9 cellular contexts compared by ENCODE assay signal in genomic region chr1:54806931-54807611, GRCh38. TPM values are rescaled to one million over a fixed set of nuclear protein-coding genes. Genes with fewer than 3 reads are reported as not detected.
DNase-seq lines count a peak whose midpoint lies in the region; ATAC-seq and TF ChIP-seq lines count a peak whose summit lies in the region.
"Had no signal": no experiment of that assay in that cellular context is flagged by ENCODE, and none has a peak within 500 bp of the region (broad histone marks: within the 10 kb centered on the region; RNA-seq: fewer than 3 reads in every experiment).

No MANE protein-coding gene starts in this region.

- CTCF ChIA-PET in WTC11 (lab: Charles Lee): interaction anchor here (0.7 to 1.7 kb wide), 4 partner anchors 15 to 308 kb away, joined by 3 to 7 read pairs (median 4); no protein-coding TSS in a partner anchor

- no peak for TF ChIP-seq CTCF in WTC11 (IDR thresholded peaks at IDR 0.05)

- H3K9me3 Mint-ChIP-seq in WTC11: no peaks in the 10 kb centered on the region
- H3K9me3 Mint-ChIP-seq in immature natural killer cell: no peaks in the 10 kb centered on the region

- H3K4me1 Mint-ChIP-seq in WTC11: no peaks in the 10 kb centered on the region; the same call in 1 of the 2 replicates
- peaks cover 83 to 88% of the 10 kb centered on the region in 2 donors for H3K4me1 Mint-ChIP-seq in immature natural killer cell

- H3K27ac Mint-ChIP-seq in WTC11 (no peak overlapping the region), immature natural killer cell (peak overlapping the region; percentile 94 to 99 (median 96))

- DNase-seq in stimulated activated CD4-positive, alpha-beta T cell treated with anti-CD3 and anti-CD28 coated beads, Interleukin-15, amount 100 ng/mL, for 24 hours: peak; percentile 20
- DNase-seq in stimulated activated CD4-positive, alpha-beta T cell treated with anti-CD3 and anti-CD28 coated beads, Interleukin-4, amount 100 ng/mL, for 1 hour: no peak
- DNase-seq in WTC11 (ENCODE audit: low spot score) (no peak), immature natural killer cell (peak; percentile 87 to 90 (median 89)), posterior cingulate gyrus (no peak), COLO829 (ENCODE audit: low spot score) (no peak), G401 (ENCODE audit: low spot score) (no peak)
- DNase-seq in effector CD4-positive, alpha-beta T cell: no peak
- DNase-seq: COR-L47 had no signal

- POLR2A ChIA-PET in WTC11 (lab: Charles Lee): no interaction called here

- ATAC-seq in WTC11: 0 out of 2 replicates have a peak, but pooled peaks have one; percentile 6

- in situ Hi-C loops in G401 (cut with HindIII; ENCODE audit: low sequenced_read_pairs): no loop called here

- H3K27me3 Mint-ChIP-seq in WTC11 (ENCODE audit: low read depth) (peaks cover 5% of the 10 kb centered on the region), immature natural killer cell (ENCODE audit: low read depth in 3 of 3) (peaks cover 0 to 8% (median 2%) of the 10 kb centered on the region in 3 donors)

- no peak overlapping the region for H3K4me3 Mint-ChIP-seq in WTC11
- peak overlapping the region; percentile 84 to 97 (median 91) for H3K4me3 Mint-ChIP-seq in immature natural killer cell

- H3K36me3 Mint-ChIP-seq in WTC11 (no peaks in the 10 kb centered on the region), immature natural killer cell (peaks cover 4 to 10% (median 10%) of the 10 kb centered on the region in 3 donors)

- intact Hi-C loops in posterior cingulate gyrus (cut with DNase I): no loop called here

TF ChIP-seq in WTC11, 78 proteins besides CTCF, POLR2A, EP300 and RAD21:
- TF ChIP-seq ZNF423 (CRISPR knock-in tag; IDR thresholded peaks at IDR 0.05): no peak
- no peak for TF ChIP-seq CREM (CRISPR knock-in tag; IDR thresholded peaks at IDR 0.05)
- TF ChIP-seq ZNF317 (CRISPR knock-in tag; IDR thresholded peaks at IDR 0.05; ENCODE audit: borderline replicate concordance, low read depth): no peak
- TF ChIP-seq ZBTB43 (CRISPR knock-in tag; IDR thresholded peaks at IDR 0.05): no peak
- TF ChIP-seq, protein P1, sequence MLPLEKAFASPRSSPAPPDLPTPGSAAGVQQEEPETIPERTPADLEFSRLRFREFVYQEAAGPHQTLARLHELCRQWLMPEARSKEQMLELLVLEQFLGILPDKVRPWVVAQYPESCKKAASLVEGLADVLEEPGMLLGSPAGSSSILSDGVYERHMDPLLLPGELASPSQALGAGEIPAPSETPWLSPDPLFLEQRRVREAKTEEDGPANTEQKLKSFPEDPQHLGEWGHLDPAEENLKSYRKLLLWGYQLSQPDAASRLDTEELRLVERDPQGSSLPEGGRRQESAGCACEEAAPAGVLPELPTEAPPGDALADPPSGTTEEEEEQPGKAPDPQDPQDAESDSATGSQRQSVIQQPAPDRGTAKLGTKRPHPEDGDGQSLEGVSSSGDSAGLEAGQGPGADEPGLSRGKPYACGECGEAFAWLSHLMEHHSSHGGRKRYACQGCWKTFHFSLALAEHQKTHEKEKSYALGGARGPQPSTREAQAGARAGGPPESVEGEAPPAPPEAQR (CRISPR knock-in tag; IDR thresholded peaks at IDR 0.05): no peak
- TF ChIP-seq, protein P2, sequence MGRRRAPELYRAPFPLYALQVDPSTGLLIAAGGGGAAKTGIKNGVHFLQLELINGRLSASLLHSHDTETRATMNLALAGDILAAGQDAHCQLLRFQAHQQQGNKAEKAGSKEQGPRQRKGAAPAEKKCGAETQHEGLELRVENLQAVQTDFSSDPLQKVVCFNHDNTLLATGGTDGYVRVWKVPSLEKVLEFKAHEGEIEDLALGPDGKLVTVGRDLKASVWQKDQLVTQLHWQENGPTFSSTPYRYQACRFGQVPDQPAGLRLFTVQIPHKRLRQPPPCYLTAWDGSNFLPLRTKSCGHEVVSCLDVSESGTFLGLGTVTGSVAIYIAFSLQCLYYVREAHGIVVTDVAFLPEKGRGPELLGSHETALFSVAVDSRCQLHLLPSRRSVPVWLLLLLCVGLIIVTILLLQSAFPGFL (CRISPR knock-in tag; IDR thresholded peaks at IDR 0.05; ENCODE audit: borderline replicate concordance): no peak
- no peak for TF ChIP-seq OVOL2 (CRISPR knock-in tag; IDR thresholded peaks at IDR 0.05; ENCODE audit: borderline replicate concordance)
- no peak for TF ChIP-seq E2F4 (CRISPR knock-in tag; IDR thresholded peaks at IDR 0.05; ENCODE audit: borderline replicate concordance, low read depth)
- TF ChIP-seq, protein P3, sequence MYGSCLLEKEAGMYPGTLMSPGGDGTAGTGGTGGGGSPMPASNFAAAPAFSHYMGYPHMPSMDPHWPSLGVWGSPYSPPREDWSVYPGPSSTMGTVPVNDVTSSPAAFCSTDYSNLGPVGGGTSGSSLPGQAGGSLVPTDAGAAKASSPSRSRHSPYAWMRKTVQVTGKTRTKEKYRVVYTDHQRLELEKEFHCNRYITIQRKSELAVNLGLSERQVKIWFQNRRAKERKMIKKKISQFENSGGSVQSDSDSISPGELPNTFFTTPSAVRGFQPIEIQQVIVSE (CRISPR knock-in tag; IDR thresholded peaks at IDR 0.05; ENCODE audit: borderline replicate concordance): no peak
- no peak for TF ChIP-seq SMAD4 (CRISPR knock-in tag; IDR thresholded peaks at IDR 0.05)
- no peak for TF ChIP-seq ESRRA (CRISPR knock-in tag; IDR thresholded peaks at IDR 0.05; ENCODE audit: borderline replicate concordance)

RNA-seq across cellular contexts. Expression of gene TTC22, which starts 5.9 kb away (rescaled TPM):
- 0.63 to 0.99 TPM (median 0.69 TPM) in 3 replicates for total RNA-seq in WTC11 (2021)
- polyA plus RNA-seq in immature natural killer cell: 10 to 100 TPM in 1 of 3 donors, 1 to 10 TPM in 2; 5.2 to 13.7 (median 5.6) TPM
- not detected in 2 replicates for total RNA-seq in G401 (2014; rRNA removed; shearing (Covaris generic))

RNA-seq across cellular contexts. Expression of gene PARS2, which starts 42.7 kb away (rescaled TPM):
- total RNA-seq in WTC11 (2021): 11.5 to 12.1 TPM (median 12.1 TPM) in 3 replicates
- polyA plus RNA-seq in immature natural killer cell: 1 to 10 TPM in 2 of 3 donors, under 1 TPM in 1; 0.89 to 4.0 (median 3.3) TPM
- 10.0 and 17.2 TPM in 2 replicates for total RNA-seq in G401 (2014; rRNA removed; shearing (Covaris generic))

Comparison
In these comparisons a context has a peak if more than half of its experiments do, and no peak if none do; other contexts are left out.
1. DNase-seq: peak in stimulated activated CD4-positive, alpha-beta T cell treated with anti-CD3 and anti-CD28 coated beads, Interleukin-15, amount 100 ng/mL, for 24 hours (single experiment) and immature natural killer cell (3 of 3); none in stimulated activated CD4-positive, alpha-beta T cell treated with anti-CD3 and anti-CD28 coated beads, Interleukin-4, amount 100 ng/mL, for 1 hour (single experiment), WTC11 (single experiment), posterior cingulate gyrus (0 of 10), COLO829 (single experiment), G401 (single experiment) and effector CD4-positive, alpha-beta T cell (single experiment).